In the genomic region with DNA sequence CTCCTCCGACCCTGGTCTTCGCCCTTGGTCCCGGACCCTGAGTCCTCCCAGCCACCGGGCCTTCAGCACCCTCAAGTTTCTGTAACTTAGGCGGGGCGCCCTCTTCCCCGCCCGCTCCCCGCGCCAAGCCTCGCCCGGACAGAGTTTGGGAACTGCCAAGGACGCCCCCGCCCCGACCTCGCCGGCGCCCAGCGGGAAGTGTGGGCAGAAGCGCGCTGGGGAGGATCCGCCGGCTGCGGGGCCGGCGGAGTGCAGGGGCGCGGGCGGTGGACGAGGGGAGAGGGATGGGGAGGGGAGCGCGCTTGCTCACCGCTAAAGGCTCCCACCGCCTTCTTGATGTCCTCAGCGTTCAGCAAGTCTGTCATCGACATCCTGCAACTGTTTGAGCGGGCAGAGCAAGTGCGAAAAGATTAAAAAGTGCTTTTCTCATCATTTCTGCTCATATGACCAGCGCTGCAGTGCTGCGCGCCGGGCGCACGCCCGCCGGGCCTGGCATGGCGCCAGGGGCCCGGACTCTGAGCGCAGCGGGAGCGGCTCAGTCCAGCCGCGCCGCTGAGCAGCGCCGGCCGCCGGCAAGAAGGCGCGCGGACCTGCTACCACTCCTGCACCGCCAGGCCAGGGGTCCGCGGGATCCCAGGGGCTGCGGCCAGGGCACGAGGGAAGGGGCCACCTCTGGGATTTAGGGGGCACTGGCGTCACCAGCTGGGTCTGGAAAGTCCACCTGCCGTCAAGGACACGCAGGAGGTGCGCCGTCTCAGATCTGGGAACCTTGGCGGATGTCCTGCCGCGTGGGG, we compare ENCODE assay signal across 8 cellular contexts. TPM values are rescaled to one million over a fixed set of nuclear protein-coding genes. Genes with fewer than 3 reads are reported as not detected.
DNase-seq lines count a peak whose midpoint lies in the region; ATAC-seq and TF ChIP-seq lines count a peak whose summit lies in the region.

Gene PVALB, minus strand, starts transcription at position 401 of the 794 bp plus-strand sequence. Its CDS starts 30 bp downstream, at position 371.

- H3K9me3 ChIP-seq in neuron (ENCODE audit: low read length) (no peaks in the 10 kb centered on the region), tibial artery (no peaks in the 10 kb centered on the region)

- peak within 1 kb of the TSS; percentile 75 for H2AFZ ChIP-seq in neuron (ENCODE audit: low read depth, low read length)

- DNase-seq in COR-L47 (lab: John Stamatoyannopoulos, UW) (peak; percentile 55), NCI-H460 (ENCODE audit: extremely low read depth, low read depth) (peak; percentile 7), tibial artery (no peak), mesenteric fat pad (ENCODE audit: low spot score) (no peak)

- peaks cover 11% of the 10 kb centered on the region for H3K4me1 ChIP-seq in neuron (ENCODE audit: insufficient read depth, low read length)
- H3K4me1 ChIP-seq in tibial artery, result peaks cover 0 to 12% (median 12%) of the 10 kb centered on the region in 4 donors

- H3K4me3 ChIP-seq in neuron (ENCODE audit: low read length), result peak within 1 kb of the TSS; percentile 29
- H3K4me3 ChIP-seq in tibial artery, result peak within 1 kb of the TSS in 1 of 2 donors; percentile 10

- H3K36me3 ChIP-seq in neuron (ENCODE audit: insufficient read depth, low read length) (no peaks in the 10 kb centered on the region), tibial artery (no peaks in the 10 kb centered on the region)

- no peak for TF ChIP-seq CTCF in tibial artery (IDR thresholded peaks at IDR 0.05)

- intact Hi-C loops in tibial artery (cut with DNase I; ENCODE audit: low total_unique reads), result no loop called here

- H3K27ac ChIP-seq in tibial artery, result no peak within 1 kb of the TSS

- ATAC-seq in esophagus mucosa (peak; percentile 30), GM21390 (IDR thresholded peaks at IDR 0.05; ENCODE audit: unreplicated experiment) (no peak), GM19395 (IDR thresholded peaks at IDR 0.05; ENCODE audit: unreplicated experiment) (no peak)

- H3K27me3 ChIP-seq in neuron (ENCODE audit: insufficient read depth, low read length) (peaks cover 58% of the 10 kb centered on the region), tibial artery (peaks cover 0 to 95% of the 10 kb centered on the region in 2 donors)

RNA-seq across cellular contexts. Expression of gene PVALB, which starts in this region (rescaled TPM):
- not detected in 2 replicates for total RNA-seq in NCI-H460 (2014; rRNA removed; shearing (Covaris generic))
- not detected in 2 replicates for polyA plus RNA-seq in NCI-H460 (2014; cell fraction: nucleus; rRNA removed)
- total RNA-seq in esophagus mucosa (not detected), mesenteric fat pad (not detected)

Comparison
In these comparisons a context has a peak if more than half of its experiments do, and no peak if none do; other contexts are left out.
1. Peak in DNase-seq in NCI-H460; RNA of the gene not detected or under 1 TPM.
2. Peak in ATAC-seq in esophagus mucosa; RNA of the gene not detected or under 1 TPM.